Comparison of ENCODE assay signal across 10 cellular contexts in the genomic region with DNA sequence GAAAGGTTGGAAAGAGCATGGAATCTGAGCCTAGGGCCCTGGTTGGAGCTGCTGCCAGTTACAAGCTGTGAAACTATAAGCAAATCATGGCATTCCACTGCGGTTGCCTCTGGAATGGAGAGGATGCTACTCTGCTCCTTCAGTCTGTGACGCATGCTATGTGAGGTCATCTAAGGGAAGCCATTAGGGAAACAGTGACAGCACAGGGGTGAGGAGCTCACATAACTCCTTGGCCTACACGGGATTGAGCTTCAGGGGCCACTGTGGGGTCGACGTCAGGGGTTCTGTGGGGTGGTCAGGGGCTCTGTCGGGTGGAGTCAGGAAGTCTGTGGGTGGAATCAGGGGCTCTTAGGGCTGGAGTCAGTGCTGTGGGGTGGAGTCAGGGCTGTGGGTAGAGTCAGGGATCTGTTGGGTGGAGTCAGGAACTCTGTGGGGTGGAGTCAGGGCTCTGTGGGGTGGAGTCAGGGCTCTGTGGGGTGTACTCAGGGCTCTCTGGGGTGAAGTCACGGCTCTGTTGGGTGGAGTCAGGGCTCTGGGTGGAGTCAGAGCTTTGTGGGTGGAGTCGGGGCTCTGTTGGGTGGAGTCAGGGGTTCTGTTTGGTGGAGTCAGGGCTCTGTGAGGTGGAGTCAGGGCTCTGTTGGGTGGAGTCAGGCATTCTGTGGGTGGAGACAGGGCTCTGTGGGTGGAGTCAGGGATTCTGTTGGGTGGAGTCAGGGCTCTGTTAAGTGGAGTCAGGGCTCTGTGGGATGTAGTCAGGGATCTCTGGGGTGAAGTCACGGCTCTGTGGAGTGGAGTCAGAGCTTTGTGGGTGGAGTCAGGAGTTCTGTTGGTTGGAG. TPM values are rescaled to one million over a fixed set of nuclear protein-coding genes. Genes with fewer than 3 reads are reported as not detected.
DNase-seq lines count a peak whose midpoint lies in the region.
"Had no signal": no experiment of that assay in that cellular context is flagged by ENCODE, and none has a peak within 500 bp of the region (broad histone marks: within the 10 kb centered on the region; RNA-seq: fewer than 3 reads in every experiment).

No MANE protein-coding gene starts in this region.

- DNase-seq in SIG-M5 treated with dmso at 0.1 percent for 504 hours (lab: John Stamatoyannopoulos, UW; ENCODE audit: unreplicated experiment) (peak; percentile 62), SIG-M5 (lab: John Stamatoyannopoulos, UW) (no peak), LHCN-M2 (ENCODE audit: low read depth) (peak; percentile 99), foreskin melanocyte (peak; percentile 88), pulmonary artery endothelial cell (ENCODE audit: low read depth, low spot score) (peak; percentile 92), NCI-H2029 treated with DMSO at 0.1 percent for 48 hours (lab: John Stamatoyannopoulos, UW) (no peak), NCI-H146 (lab: John Stamatoyannopoulos, UW) (no peak)
- peak; percentile 51 for DNase-seq in activated T-cell treated with anti-CD3 and anti-CD28 coated beads, Interleukin-2, amount 50 U/mL, for 24 hours

- peaks cover 25% of the 10 kb centered on the region for H3K27me3 Mint-ChIP-seq in activated T-cell treated with anti-CD3 and anti-CD28 coated beads, Interleukin-2, amount 50 U/mL, for 24 hours

- no peaks in the 10 kb centered on the region for H3K36me3 Mint-ChIP-seq in activated T-cell treated with anti-CD3 and anti-CD28 coated beads, Interleukin-2, amount 50 U/mL, for 24 hours (ENCODE audit: low read depth)
- H3K36me3 Mint-ChIP-seq: activated naive CD4-positive, alpha-beta T cell treated with anti-CD3 and anti-CD28 coated beads, Interleukin-2, amount 50 U/mL, for 24 hours had no signal

- H3K4me3 Mint-ChIP-seq in activated T-cell treated with anti-CD3 and anti-CD28 coated beads, Interleukin-2, amount 50 U/mL, for 24 hours: no peak overlapping the region
- H3K4me3 Mint-ChIP-seq: activated naive CD4-positive, alpha-beta T cell treated with anti-CD3 and anti-CD28 coated beads, Interleukin-2, amount 50 U/mL, for 24 hours; stimulated activated naive CD8-positive, alpha-beta T cell treated with anti-CD3 and anti-CD28 coated beads, Interleukin-15, Interleukin-2, amounts not matched to agents 100 ng/mL and 50 ng/mL, for 24 hours had no signal

- peaks cover 5% of the 10 kb centered on the region for H3K4me1 Mint-ChIP-seq in activated T-cell treated with anti-CD3 and anti-CD28 coated beads, Interleukin-2, amount 50 U/mL, for 24 hours (ENCODE audit: low read depth)

- no peaks in the 10 kb centered on the region for H3K9me3 Mint-ChIP-seq in activated T-cell treated with anti-CD3 and anti-CD28 coated beads, Interleukin-2, amount 50 U/mL, for 24 hours
- H3K9me3 Mint-ChIP-seq: activated naive CD4-positive, alpha-beta T cell treated with anti-CD3 and anti-CD28 coated beads, Interleukin-2, amount 50 U/mL, for 24 hours; stimulated activated naive CD8-positive, alpha-beta T cell treated with anti-CD3 and anti-CD28 coated beads, Interleukin-15, Interleukin-2, amounts not matched to agents 100 ng/mL and 50 ng/mL, for 24 hours had no signal

- H3K27ac Mint-ChIP-seq in activated T-cell treated with anti-CD3 and anti-CD28 coated beads, Interleukin-2, amount 50 U/mL, for 24 hours: no peak overlapping the region
- H3K27ac Mint-ChIP-seq: activated naive CD4-positive, alpha-beta T cell treated with anti-CD3 and anti-CD28 coated beads, Interleukin-2, amount 50 U/mL, for 24 hours; stimulated activated naive CD8-positive, alpha-beta T cell treated with anti-CD3 and anti-CD28 coated beads, Interleukin-15, Interleukin-2, amounts not matched to agents 100 ng/mL and 50 ng/mL, for 24 hours had no signal

RNA-seq across cellular contexts. Expression of a gene that starts 35.8 kb away (rescaled TPM):
- total RNA-seq in LHCN-M2 (2014; rRNA removed): 11.1 and 11.9 TPM in 2 replicates
- polyA plus RNA-seq in LHCN-M2 (2012): 3.8 TPM
- 11.6 and 21.6 TPM in 2 replicates for total RNA-seq in pulmonary artery endothelial cell

Comparison
In these comparisons a context has a peak if more than half of its experiments do, and no peak if none do; other contexts are left out.
1. DNase-seq: peak in SIG-M5 treated with dmso at 0.1 percent for 504 hours (single experiment), LHCN-M2 (single experiment), activated T-cell treated with anti-CD3 and anti-CD28 coated beads, Interleukin-2, amount 50 U/mL, for 24 hours (single experiment), foreskin melanocyte (single experiment) and pulmonary artery endothelial cell (single experiment); none in SIG-M5 (single experiment), NCI-H2029 treated with DMSO at 0.1 percent for 48 hours (single experiment) and NCI-H146 (single experiment).